In genomic region chr1:172851077-172851476, GRCh38 we compare ENCODE assay signal across 25 cellular contexts.
DNase-seq lines count a peak whose midpoint lies in the region; ATAC-seq and TF ChIP-seq lines count a peak whose summit lies in the region.
"Had no signal": no experiment of that assay in that cellular context is flagged by ENCODE, and none has a peak within 500 bp of the region (broad histone marks: within the 10 kb centered on the region; RNA-seq: fewer than 3 reads in every experiment).

No MANE protein-coding gene starts in this region.

- ATAC-seq in GM18517 (IDR thresholded peaks at IDR 0.05; ENCODE audit: unreplicated experiment), result no peak
- ATAC-seq in activated CD4-positive, CD25-positive, alpha-beta regulatory T cell treated with anti-CD3 and anti-CD28 coated beads, Interleukin-2, amount 50 U/mL, for 24 hours, result no peak
- ATAC-seq: activated T-cell treated with anti-CD3 and anti-CD28 coated beads, Interleukin-2, amount 50 U/mL, for 72 hours; left cardiac atrium; natural killer cell had no signal

- no peak overlapping the region for H2BK15ac ChIP-seq in mesenchymal stem cell (ENCODE audit: low read depth, poor library complexity, severe bottlenecking)

- H3K4me1 ChIP-seq in mesenchymal stem cell (ENCODE audit: control insufficient read depth, insufficient read depth, low read depth, low read length) (peaks cover 3% of the 10 kb centered on the region), right atrium auricular region (no peaks in the 10 kb centered on the region)
- H3K4me1 ChIP-seq: parathyroid adenoma, upper lobe of left lung had no signal

- DNase-seq in AG09309 (ENCODE audit: low read depth) (no peak), HFF-Myc (ENCODE audit: extremely low read depth, low read depth) (no peak), choroid plexus epithelial cell (ENCODE audit: low read depth) (no peak), mesenchymal stem cell (no peak), right atrium auricular region (ENCODE audit: low spot score) (no peak), NCI-H2227 treated with DMSO at 0.1 percent for 48 hours (lab: John Stamatoyannopoulos, UW) (no peak)
- DNase-seq: activated CD4-positive, alpha-beta T cell treated with anti-CD3 and anti-CD28 coated beads for 48 hours; activated naive CD4-positive, alpha-beta T cell treated with anti-CD3 and anti-CD28 coated beads, Interleukin-2, amount 10 ng/mL, durations not matched to agents 7 days and 5 days; activated T-cell treated with anti-CD3 and anti-CD28 coated beads, Interleukin-2, amount 50 U/mL, for 72 hours; amygdala; Calu3; dorsolateral prefrontal cortex; left cardiac atrium; natural killer cell; NCI-H1694 treated with DMSO at 0.1 percent for 48 hours; PC-9; SIG-M5; sigmoid colon; T-helper 1 cell; upper lobe of left lung had no signal

- H3K36me3 ChIP-seq in mesenchymal stem cell (ENCODE audit: control insufficient read depth in 1 of 2, insufficient read depth in 2 of 2, low read depth in 1 of 2, low read length in 2 of 2) (no peaks in the 10 kb centered on the region), right atrium auricular region (no peaks in the 10 kb centered on the region)
- H3K36me3 ChIP-seq: BLaER1 treated with 17β-estradiol and CSF1 and Interleukin-3, amounts not matched to agents 10 nM and 100 nM; sigmoid colon; upper lobe of left lung had no signal

- H3K27ac ChIP-seq in mesenchymal stem cell (ENCODE audit: low read length, poor library complexity, severe bottlenecking), result peak overlapping the region; percentile 64
- H3K27ac ChIP-seq in right atrium auricular region, result no peak overlapping the region
- H3K27ac ChIP-seq: BLaER1 treated with 17β-estradiol and CSF1 and Interleukin-3, amounts not matched to agents 10 nM and 100 nM; dorsolateral prefrontal cortex; KMS-11; parathyroid adenoma; PC-9; sigmoid colon; upper lobe of left lung had no signal

- H3K14ac ChIP-seq in mesenchymal stem cell (ENCODE audit: low read length in 2 of 2), result no peak overlapping the region

- peak overlapping the region; percentile 7 for H3K4me3 ChIP-seq in AG09309 (ENCODE audit: control insufficient read depth, low read depth, low read length)
- peak overlapping the region; percentile 19 for H3K4me3 ChIP-seq in HFF-Myc (replicated peaks; ENCODE audit: low read depth, low read length)
- H3K4me3 ChIP-seq in choroid plexus epithelial cell (ENCODE audit: low read depth, low read length), result peak overlapping the region; percentile 32
- H3K4me3 ChIP-seq in mesenchymal stem cell (ENCODE audit: insufficient read depth in 1 of 2, low read depth in 1 of 2, low read length in 2 of 2), result no peak overlapping the region
- no peak overlapping the region for H3K4me3 ChIP-seq in right atrium auricular region
- H3K4me3 ChIP-seq: BLaER1 treated with 17β-estradiol and CSF1 and Interleukin-3, amounts not matched to agents 10 nM and 100 nM; dorsolateral prefrontal cortex; PC-9; sigmoid colon; upper lobe of left lung had no signal

- H3K27me3 ChIP-seq in mesenchymal stem cell (ENCODE audit: control insufficient read depth in 1 of 2, insufficient read depth in 1 of 2, low read length in 2 of 2), result peaks cover 0 to 3% of the 10 kb centered on the region in 2 experiments
- H3K27me3 ChIP-seq in right atrium auricular region, result no peaks in the 10 kb centered on the region
- H3K27me3 ChIP-seq: BLaER1 treated with 17β-estradiol and CSF1 and Interleukin-3, amounts not matched to agents 10 nM and 100 nM; dorsolateral prefrontal cortex; sigmoid colon; upper lobe of left lung had no signal

- no peak overlapping the region for H4K91ac ChIP-seq in mesenchymal stem cell (ENCODE audit: low read length)

- H3K9me3 ChIP-seq in mesenchymal stem cell (ENCODE audit: control insufficient read depth, low read length) (no peaks in the 10 kb centered on the region), right atrium auricular region (no peaks in the 10 kb centered on the region)
- H3K9me3 ChIP-seq: BLaER1 treated with 17β-estradiol and CSF1 and Interleukin-3, amounts not matched to agents 10 nM and 100 nM; sigmoid colon; upper lobe of left lung had no signal

- H3K23ac ChIP-seq in mesenchymal stem cell (ENCODE audit: low read length in 2 of 2), result no peak overlapping the region

- H3K79me1 ChIP-seq in mesenchymal stem cell (replicated peaks; ENCODE audit: low read length, poor library complexity, severe bottlenecking), result no peaks in the 10 kb centered on the region

- no peak overlapping the region for H2BK120ac ChIP-seq in mesenchymal stem cell (ENCODE audit: low read depth, low read length)

- no peak overlapping the region for H2AFZ ChIP-seq in mesenchymal stem cell (ENCODE audit: low read depth, low read length)
- H2AFZ ChIP-seq: parathyroid adenoma, PC-9 had no signal

- peak overlapping the region in 1 of 2 experiments; percentile 54 for H2BK12ac ChIP-seq in mesenchymal stem cell (ENCODE audit: low read length in 2 of 2)

- 87% methylated on average over 6 of the region's 8 CpGs for WGBS in mesenchymal stem cell

- H3K4ac ChIP-seq in mesenchymal stem cell (ENCODE audit: low read depth in 1 of 2, low read length in 2 of 2), result no peak overlapping the region

- TF ChIP-seq CTCF in AG09309 (IDR thresholded peaks at IDR 0.05; ENCODE audit: control insufficient read depth, insufficient read depth, low read depth, low read length, missing control alignments), result no peak
- no peak for TF ChIP-seq CTCF in HFF-Myc (IDR thresholded peaks at IDR 0.05; ENCODE audit: low read depth, low read length, missing control alignments)
- TF ChIP-seq CTCF in choroid plexus epithelial cell (conservative IDR thresholded peaks at IDR 0.05; ENCODE audit: low read depth, low read length), result no peak
- no peak for TF ChIP-seq CTCF in right atrium auricular region (IDR thresholded peaks at IDR 0.05)

- H3K9ac ChIP-seq in mesenchymal stem cell (ENCODE audit: low read length), result no peak overlapping the region
- H3K9ac ChIP-seq: BLaER1 treated with 17β-estradiol and CSF1 and Interleukin-3, amounts not matched to agents 10 nM and 100 nM; KMS-11; parathyroid adenoma had no signal

- H4K8ac ChIP-seq in mesenchymal stem cell (ENCODE audit: low read length), result no peak overlapping the region

- no peak overlapping the region for H3K18ac ChIP-seq in mesenchymal stem cell (ENCODE audit: low read depth in 1 of 2, low read length in 2 of 2)

- H2BK5ac ChIP-seq in mesenchymal stem cell (ENCODE audit: low read depth, low read length, poor library complexity, severe bottlenecking), result no peak overlapping the region

- H2AK5ac ChIP-seq in mesenchymal stem cell (ENCODE audit: low read length, severe bottlenecking), result peak overlapping the region; percentile 75

- no peak overlapping the region for H3K4me2 ChIP-seq in mesenchymal stem cell (ENCODE audit: low read length, poor library complexity, severe bottlenecking)
- H3K4me2 ChIP-seq: BLaER1 treated with 17β-estradiol and CSF1 and Interleukin-3, amounts not matched to agents 10 nM and 100 nM; KMS-11; PC-9 had no signal

Comparison
In these comparisons a context has a peak if more than half of its experiments do, and no peak if none do; other contexts are left out.
1. H3K4me3 ChIP-seq: peak in AG09309 (single experiment), HFF-Myc (single experiment) and choroid plexus epithelial cell (single experiment); none in mesenchymal stem cell (0 of 2) and right atrium auricular region (0 of 2).